In the genomic region with DNA sequence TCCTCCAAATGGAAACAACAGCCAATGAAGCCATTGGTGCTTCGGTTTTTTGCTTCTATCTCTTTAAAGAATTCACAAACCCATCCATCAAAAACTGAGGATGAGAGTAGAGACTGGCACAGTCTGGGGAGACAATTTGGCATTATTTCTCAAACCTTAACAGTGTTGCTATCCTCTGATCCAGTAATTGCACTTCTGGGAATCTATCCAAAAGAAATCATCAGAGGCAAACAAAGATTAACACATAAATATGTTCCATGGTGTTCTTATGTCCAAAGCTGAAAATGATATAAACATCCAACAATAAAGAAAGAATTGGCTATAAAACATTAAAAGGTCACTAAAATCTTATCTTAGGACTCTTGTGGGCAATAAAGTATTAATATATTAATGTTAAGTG, we compare ENCODE assay signal across 22 cellular contexts. TPM values are rescaled to one million over a fixed set of nuclear protein-coding genes. Genes with fewer than 3 reads are reported as not detected.
DNase-seq lines count a peak whose midpoint lies in the region; ATAC-seq, FAIRE-seq and TF ChIP-seq lines count a peak whose summit lies in the region.
"Had no signal": no experiment of that assay in that cellular context is flagged by ENCODE, and none has a peak within 500 bp of the region (broad histone marks: within the 10 kb centered on the region; RNA-seq: fewer than 3 reads in every experiment).

No MANE protein-coding gene starts in this region.

- no peaks in the 10 kb centered on the region for H3K36me3 ChIP-seq in esophagus squamous epithelium
- H3K36me3 ChIP-seq: right lobe of liver had no signal

- ATAC-seq in omental fat pad (ENCODE audit: low FRiP score) (peak; percentile 59), GM21737 (IDR thresholded peaks at IDR 0.05; ENCODE audit: unreplicated experiment) (no peak)
- ATAC-seq: HepG2, Panc1 had no signal

- H3K27ac ChIP-seq in esophagus squamous epithelium, result peak overlapping the region in 3 of 4 donors; percentile 40 to 74 (median 40)
- H3K27ac ChIP-seq: right lobe of liver had no signal

- H3K27me3 ChIP-seq in esophagus squamous epithelium, result no peaks in the 10 kb centered on the region
- H3K27me3 ChIP-seq: right lobe of liver had no signal

- FAIRE-seq in RCC 7860 (lab: Jason Lieb, UNC), result no peak
- FAIRE-seq: GM19239, HepG2, TTC549 had no signal

- H3K4me1 ChIP-seq in esophagus squamous epithelium, result peaks cover 0 to 42% (median 12%) of the 10 kb centered on the region in 3 donors
- H3K4me1 ChIP-seq: right lobe of liver had no signal

- no peak for TF ChIP-seq POLR2A in esophagus squamous epithelium (IDR thresholded peaks at IDR 0.05)

- DNase-seq in DMS79 treated with DMSO at 0.1 percent for 48 hours (lab: John Stamatoyannopoulos, UW) (peak; percentile 31), NCI-H2227 (lab: John Stamatoyannopoulos, UW; ENCODE audit: unreplicated experiment) (peak; percentile 34), esophagus squamous epithelium (lab: John Stamatoyannopoulos, UW) (no peak), omental fat pad (ENCODE audit: low spot score) (no peak), AG20443 (ENCODE audit: low spot score) (no peak), RCC 7860 (ENCODE audit: low spot score) (no peak)
- DNase-seq in activated CD4-positive, alpha-beta T cell treated with anti-CD3 and anti-CD28 coated beads, Interleukin-2, amount 50 U/mL, for 1 hour, result no peak
- DNase-seq: activated CD4-positive, alpha-beta T cell treated with anti-CD3 and anti-CD28 coated beads for 48 hours; activated CD8-positive, alpha-beta memory T cell treated with anti-CD3 and anti-CD28 coated beads, Interleukin-2, amount 50 U/mL, for 4 hours; H9; left cardiac atrium; NCI-H1930; NCI-H774; nucleus accumbens; right lobe of liver; stimulated activated CD4-positive, alpha-beta T cell treated with anti-CD3 and anti-CD28 coated beads, Interleukin-1b, Interleukin-23, amount 100 ng/mL, for 48 hours had no signal

- no peak for TF ChIP-seq CTCF in esophagus squamous epithelium (IDR thresholded peaks at IDR 0.05)
- no peak for TF ChIP-seq CTCF in omental fat pad (IDR thresholded peaks at IDR 0.05)

- intact Hi-C loops in esophagus squamous epithelium (cut with DNase I), result no loop called here

- 27% methylated on average over 1 of the region's 1 CpG; no CpG with 5 or more reads in 1 of the 2 donors for WGBS in esophagus squamous epithelium, 2 donors

- no peak overlapping the region for H3K4me3 ChIP-seq in esophagus squamous epithelium
- H3K4me3 ChIP-seq: right lobe of liver had no signal

- H3K9me3 ChIP-seq in esophagus squamous epithelium, result no peaks in the 10 kb centered on the region
- H3K9me3 ChIP-seq: right lobe of liver had no signal

RNA-seq across cellular contexts. Expression of gene REEP1, which starts 35.1 kb away (rescaled TPM):
- total RNA-seq in esophagus squamous epithelium, result 10 to 100 TPM in 1 of 4 donors, 1 to 10 TPM in 2, under 1 TPM in 1; 0.83 to 10.3 (median 2.0) TPM
- 10 to 100 TPM in 1 of 4 donors, 1 to 10 TPM in 3; 2.5 to 15.4 (median 4.3) TPM for total RNA-seq in omental fat pad
- total RNA-seq: MCF 10A had no signal

Comparison
In these comparisons a context has a peak if more than half of its experiments do, and no peak if none do; other contexts are left out.
1. DNase-seq: peak in DMS79 treated with DMSO at 0.1 percent for 48 hours (single experiment) and NCI-H2227 (single experiment); none in esophagus squamous epithelium (single experiment), omental fat pad (single experiment), AG20443 (single experiment), activated CD4-positive, alpha-beta T cell treated with anti-CD3 and anti-CD28 coated beads, Interleukin-2, amount 50 U/mL, for 1 hour (single experiment) and RCC 7860 (single experiment).